11 cellular contexts compared by ENCODE assay signal in the genomic region with DNA sequence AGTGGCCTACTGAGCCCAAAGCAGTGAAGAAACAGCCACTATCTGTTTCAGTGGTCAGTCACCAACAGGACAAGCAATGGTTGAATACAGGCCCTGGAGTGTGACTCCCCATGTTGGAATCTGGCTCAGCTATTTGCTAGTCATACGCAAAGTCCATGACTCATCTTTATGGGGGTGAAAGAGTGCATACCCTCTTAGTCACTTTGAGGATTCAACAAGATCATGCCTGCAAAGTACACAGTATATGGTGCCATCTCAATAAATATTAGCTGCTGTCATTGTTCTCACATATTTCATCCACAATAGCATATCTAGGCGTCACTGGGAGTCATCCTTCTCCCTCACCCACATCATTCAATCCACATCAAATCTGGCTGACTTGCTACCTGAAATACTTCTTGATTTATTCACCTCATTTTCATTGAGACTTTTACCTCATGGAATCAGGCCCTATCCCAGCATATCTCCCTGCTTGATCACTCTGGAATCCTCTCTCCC. TPM values are rescaled to one million over a fixed set of nuclear protein-coding genes. Genes with fewer than 3 reads are reported as not detected.
DNase-seq lines count a peak whose midpoint lies in the region; ATAC-seq and TF ChIP-seq lines count a peak whose summit lies in the region.
"Had no signal": no experiment of that assay in that cellular context is flagged by ENCODE, and none has a peak within 500 bp of the region (broad histone marks: within the 10 kb centered on the region; RNA-seq: fewer than 3 reads in every experiment).

No MANE protein-coding gene starts in this region.

- in situ Hi-C loops in ACHN (cut with HindIII; ENCODE audit: low pct_ligation_motif_present, low pct_unique_long_range_greater_than_20kb, low sequenced_read_pairs): no loop called here

- DNase-seq in ACHN: peak; percentile 99
- DNase-seq in HK-2 (ENCODE audit: unreplicated experiment): peak; percentile 66
- DNase-seq in amniotic epithelial cell (ENCODE audit: low read depth): peak; percentile 98
- DNase-seq in islet precursor cell: peak; percentile 95
- DNase-seq in progenitor cell of endocrine pancreas (ENCODE audit: low spot score, unreplicated experiment): no peak
- DNase-seq in NCI-H524 (lab: John Stamatoyannopoulos, UW): no peak
- DNase-seq in natural killer cell: no peak
- DNase-seq: activated naive CD4-positive, alpha-beta T cell treated with anti-CD3 and anti-CD28 coated beads for 36 hours; CD8-positive, alpha-beta T cell; NCI-H526 treated with DMSO at 0.1 percent for 48 hours had no signal

- ATAC-seq in HG02981 (IDR thresholded peaks at IDR 0.05; ENCODE audit: unreplicated experiment): no peak
- no peak for ATAC-seq in natural killer cell
- ATAC-seq: CD8-positive, alpha-beta T cell had no signal

- TF ChIP-seq CTCF in progenitor cell of endocrine pancreas (IDR thresholded peaks at IDR 0.05; ENCODE audit: unreplicated experiment): no peak
- TF ChIP-seq CTCF in natural killer cell (IDR thresholded peaks at IDR 0.05): no peak

- intact Hi-C loops in natural killer cell (cut with micrococcal nuclease): no loop called here

- H3K27ac Mint-ChIP-seq in progenitor cell of endocrine pancreas (no peak overlapping the region), natural killer cell (no peak overlapping the region)
- H3K27ac Mint-ChIP-seq: activated naive CD4-positive, alpha-beta T cell treated with anti-CD3 and anti-CD28 coated beads for 36 hours; CD8-positive, alpha-beta T cell had no signal

- H3K4me3 Mint-ChIP-seq in progenitor cell of endocrine pancreas (ENCODE audit: low read depth): no peak overlapping the region
- H3K4me3 Mint-ChIP-seq in natural killer cell: no peak overlapping the region
- H3K4me3 Mint-ChIP-seq: activated naive CD4-positive, alpha-beta T cell treated with anti-CD3 and anti-CD28 coated beads for 36 hours; CD8-positive, alpha-beta T cell had no signal

- H3K27me3 Mint-ChIP-seq in progenitor cell of endocrine pancreas (peaks cover 25% of the 10 kb centered on the region), natural killer cell (ENCODE audit: low read depth in 2 of 2) (peaks cover 6 to 11% of the 10 kb centered on the region in 2 donors)

- H3K9me3 Mint-ChIP-seq in progenitor cell of endocrine pancreas (ENCODE audit: low read depth): peaks cover 11% of the 10 kb centered on the region
- peaks cover 3 to 4% of the 10 kb centered on the region in 2 donors for H3K9me3 Mint-ChIP-seq in natural killer cell

- no peaks in the 10 kb centered on the region for H3K36me3 Mint-ChIP-seq in progenitor cell of endocrine pancreas (ENCODE audit: insufficient read depth)
- H3K36me3 Mint-ChIP-seq in natural killer cell: peaks cover 4% of the 10 kb centered on the region
- H3K36me3 Mint-ChIP-seq: CD8-positive, alpha-beta T cell had no signal

- H3K4me1 Mint-ChIP-seq in progenitor cell of endocrine pancreas (ENCODE audit: low read depth) (peaks cover 2% of the 10 kb centered on the region), natural killer cell (no peaks in the 10 kb centered on the region)

RNA-seq across cellular contexts. Expression of a gene that starts 26.4 kb away (rescaled TPM):
- not detected in 2 replicates for total RNA-seq in progenitor cell of endocrine pancreas
- total RNA-seq in natural killer cell: not detected
- total RNA-seq: activated naive CD4-positive, alpha-beta T cell treated with anti-CD3 and anti-CD28 coated beads for 36 hours; CD8-positive, alpha-beta T cell had no signal

Comparison
In these comparisons a context has a peak if more than half of its experiments do, and no peak if none do; other contexts are left out.
1. DNase-seq: peak in ACHN (single experiment), HK-2 (single experiment), amniotic epithelial cell (single experiment) and islet precursor cell (single experiment); none in progenitor cell of endocrine pancreas (single experiment), NCI-H524 (0 of 2) and natural killer cell (single experiment).